Comparison of ENCODE assay signal across 14 cellular contexts in genomic region chr13:39016087-39016486, GRCh38. TPM values are rescaled to one million over a fixed set of nuclear protein-coding genes. Genes with fewer than 3 reads are reported as not detected.
A peak's percentile ranks its signal among the peaks of the same experiment; 100 is the strongest.
DNase-seq lines count a peak whose midpoint lies in the region; ATAC-seq and TF ChIP-seq lines count a peak whose summit lies in the region.
"Had no signal": no experiment of that assay in that cellular context is flagged by ENCODE, and none has a peak within 500 bp of the region (broad histone marks: within the 10 kb centered on the region; RNA-seq: fewer than 3 reads in every experiment).

No MANE protein-coding gene starts in this region.

- WGBS in mammary epithelial cell (ENCODE audit: low coverage, missing lambda C conversion rate): 89% methylated on average over 1 of the region's 1 CpG

- peaks cover 4% of the 10 kb centered on the region for H3K4me1 Mint-ChIP-seq in activated naive CD8-positive, alpha-beta T cell treated with anti-CD3 and anti-CD28 coated beads, Interleukin-2, amount 50 U/mL, for 24 hours
- peaks cover 7% of the 10 kb centered on the region for H3K4me1 Mint-ChIP-seq in activated naive CD8-positive, alpha-beta T cell treated with anti-CD3 and anti-CD28 coated beads for 36 hours

- no peaks in the 10 kb centered on the region for H3K9me3 Mint-ChIP-seq in activated naive CD8-positive, alpha-beta T cell treated with anti-CD3 and anti-CD28 coated beads, Interleukin-2, amount 50 U/mL, for 24 hours
- no peaks in the 10 kb centered on the region for H3K9me3 Mint-ChIP-seq in activated naive CD8-positive, alpha-beta T cell treated with anti-CD3 and anti-CD28 coated beads for 36 hours
- H3K9me3 Mint-ChIP-seq: naive thymus-derived CD8-positive, alpha-beta T cell; stimulated activated naive B cell treated with anti-CD40 and anti-IgM and Interleukin-4, amounts not matched to agents 10 μg/mL and 1 μg/mL and 100 μg/mL, for 72 hours had no signal

- H3K36me3 Mint-ChIP-seq in activated naive CD8-positive, alpha-beta T cell treated with anti-CD3 and anti-CD28 coated beads, Interleukin-2, amount 50 U/mL, for 24 hours (ENCODE audit: low read depth): peaks cover 57% of the 10 kb centered on the region
- peaks cover 40% of the 10 kb centered on the region for H3K36me3 Mint-ChIP-seq in activated naive CD8-positive, alpha-beta T cell treated with anti-CD3 and anti-CD28 coated beads for 36 hours

- no peaks in the 10 kb centered on the region for H4K20me1 ChIP-seq in mammary epithelial cell (ENCODE audit: insufficient read depth, low read length)

- intact Hi-C loops in mammary epithelial cell (cut with micrococcal nuclease): loop anchor here (1.0 to 2.0 kb wide), 3 partner anchors 101 to 329 kb away; partner anchors contain the start of gene FREM2

- no peak overlapping the region for H3K9ac ChIP-seq in mammary epithelial cell (ENCODE audit: insufficient read depth, low read length)

- H3K9me3 ChIP-seq in mammary epithelial cell (replicated peaks; ENCODE audit: insufficient read depth, low read length): no peaks in the 10 kb centered on the region
- H3K9me3 ChIP-seq: esophagus muscularis mucosa had no signal

- H2AFZ ChIP-seq in mammary epithelial cell (ENCODE audit: low read depth, low read length): no peak overlapping the region
- H2AFZ ChIP-seq: PC-9 had no signal

- no peak overlapping the region for H3K4me3 ChIP-seq in mammary epithelial cell (replicated peaks in 1 of 3; ENCODE audit: insufficient read depth in 1 of 3, low read depth in 2 of 3, low read length in 3 of 3)
- H3K4me3 ChIP-seq: esophagus muscularis mucosa, PC-9 had no signal

- H3K27me3 Mint-ChIP-seq in activated naive CD8-positive, alpha-beta T cell treated with anti-CD3 and anti-CD28 coated beads, Interleukin-2, amount 50 U/mL, for 24 hours: no peaks in the 10 kb centered on the region
- H3K27me3 Mint-ChIP-seq in activated naive CD8-positive, alpha-beta T cell treated with anti-CD3 and anti-CD28 coated beads for 36 hours: no peaks in the 10 kb centered on the region
- H3K27me3 Mint-ChIP-seq: naive thymus-derived CD8-positive, alpha-beta T cell; stimulated activated naive B cell treated with anti-CD40 and anti-IgM and Interleukin-4, amounts not matched to agents 10 μg/mL and 1 μg/mL and 100 μg/mL, for 72 hours had no signal

- H3K4me1 ChIP-seq in mammary epithelial cell (ENCODE audit: insufficient read depth, low read length): no peaks in the 10 kb centered on the region
- H3K4me1 ChIP-seq: esophagus muscularis mucosa had no signal

- in situ Hi-C loops in mammary epithelial cell (cut with MboI; ENCODE audit: low sequenced_read_pairs in 2 of 2): no loop called here

- no peak overlapping the region for H3K4me3 Mint-ChIP-seq in activated naive CD8-positive, alpha-beta T cell treated with anti-CD3 and anti-CD28 coated beads, Interleukin-2, amount 50 U/mL, for 24 hours
- no peak overlapping the region for H3K4me3 Mint-ChIP-seq in activated naive CD8-positive, alpha-beta T cell treated with anti-CD3 and anti-CD28 coated beads for 36 hours
- H3K4me3 Mint-ChIP-seq: naive thymus-derived CD8-positive, alpha-beta T cell; stimulated activated naive B cell treated with anti-CD40 and anti-IgM and Interleukin-4, amounts not matched to agents 10 μg/mL and 1 μg/mL and 100 μg/mL, for 72 hours had no signal

- peak; percentile 78 for ATAC-seq in activated naive CD8-positive, alpha-beta T cell treated with anti-CD3 and anti-CD28 coated beads, Interleukin-2, amount 50 U/mL, for 24 hours
- ATAC-seq in HG02571 (IDR thresholded peaks at IDR 0.05; ENCODE audit: unreplicated experiment) (peak; percentile 78), HG03439 (IDR thresholded peaks at IDR 0.05; ENCODE audit: unreplicated experiment) (peak; percentile 96), omental fat pad (ENCODE audit: low FRiP score) (no peak)

- no peak overlapping the region for H3K4me2 ChIP-seq in mammary epithelial cell (ENCODE audit: insufficient read depth, low read depth, low read length)
- H3K4me2 ChIP-seq: PC-9 had no signal

- no peak overlapping the region for H3K27ac ChIP-seq in mammary epithelial cell (ENCODE audit: insufficient read depth, low read depth, low read length)
- H3K27ac ChIP-seq: esophagus muscularis mucosa, PC-9 had no signal

- DNase-seq in activated naive CD8-positive, alpha-beta T cell treated with anti-CD3 and anti-CD28 coated beads, Interleukin-2, amount 50 U/mL, for 24 hours: no peak
- DNase-seq in activated naive CD8-positive, alpha-beta T cell treated with anti-CD3 and anti-CD28 coated beads for 36 hours: no peak
- no peak for DNase-seq in omental fat pad (ENCODE audit: low spot score)
- DNase-seq in mammary epithelial cell: no peak
- no peak for DNase-seq in NCI-H510A treated with DMSO at 0.1 percent for 48 hours (lab: John Stamatoyannopoulos, UW)
- no peak for DNase-seq in CD1c-positive myeloid dendritic cell (ENCODE audit: extremely low spot score)
- DNase-seq: GDM1; PC-9; stimulated activated naive B cell treated with anti-CD40 and anti-IgM and Interleukin-4, amounts not matched to agents 10 μg/mL and 1 μg/mL and 100 μg/mL, for 72 hours had no signal

- no peaks in the 10 kb centered on the region for H3K79me2 ChIP-seq in mammary epithelial cell (ENCODE audit: insufficient read depth, low read length)

- BruUV-seq in mammary epithelial cell (replicated peaks; lab: Mats Ljungman, UMichigan): no TSS peak

- H3K27ac Mint-ChIP-seq in activated naive CD8-positive, alpha-beta T cell treated with anti-CD3 and anti-CD28 coated beads, Interleukin-2, amount 50 U/mL, for 24 hours: no peak overlapping the region
- no peak overlapping the region for H3K27ac Mint-ChIP-seq in activated naive CD8-positive, alpha-beta T cell treated with anti-CD3 and anti-CD28 coated beads for 36 hours
- H3K27ac Mint-ChIP-seq: stimulated activated naive B cell treated with anti-CD40 and anti-IgM and Interleukin-4, amounts not matched to agents 10 μg/mL and 1 μg/mL and 100 μg/mL, for 72 hours had no signal

- H3K27me3 ChIP-seq in mammary epithelial cell (ENCODE audit: insufficient read depth, low read length): no peaks in the 10 kb centered on the region
- H3K27me3 ChIP-seq: esophagus muscularis mucosa had no signal

- CTCF ChIA-PET in mammary epithelial cell (lab: Charles Lee; ENCODE audit: low non-redundant PET): no interaction called here

- TF ChIP-seq CTCF in omental fat pad (IDR thresholded peaks at IDR 0.05) (no peak), mammary epithelial cell (conservative IDR thresholded peaks at IDR 0.05 in 1 of 2, IDR thresholded peaks at IDR 0.05 in 1 of 2; ENCODE audit: extremely low read depth in 1 of 2, insufficient read depth in 1 of 2, low read depth in 1 of 2, low read length in 2 of 2) (no peak)

- peaks cover 19% of the 10 kb centered on the region for H3K36me3 ChIP-seq in mammary epithelial cell (ENCODE audit: insufficient read depth, low read length)

- dilution Hi-C loops in mammary epithelial cell (cut with HindIII; ENCODE audit: low sequenced_read_pairs): no loop called here

RNA-seq across cellular contexts. Expression of gene PROSER1, which starts 21.8 kb away (rescaled TPM):
- total RNA-seq in activated naive CD8-positive, alpha-beta T cell treated with anti-CD3 and anti-CD28 coated beads for 36 hours: 100 to 1,000 TPM; 106 to 111 TPM
- total RNA-seq in omental fat pad (10 to 100 TPM in 3 of 4 donors, 1 to 10 TPM in 1; 8.4 to 28.6 (median 20.9) TPM), mammary epithelial cell (10 to 100 TPM; 22.3 to 52.4 TPM)
- 10.6 TPM for polyA plus RNA-seq in mammary epithelial cell
- 15.0 TPM for polyA minus RNA-seq in mammary epithelial cell

RNA-seq across cellular contexts. Expression of gene NHLRC3, which starts 22.2 kb away (rescaled TPM):
- total RNA-seq in activated naive CD8-positive, alpha-beta T cell treated with anti-CD3 and anti-CD28 coated beads for 36 hours: 10 to 100 TPM; 12.9 to 16.4 TPM
- total RNA-seq in omental fat pad: 10 to 100 TPM; 18.4 to 25.2 (median 23.3) TPM
- 10 to 100 TPM; 15.9 to 30.7 TPM for total RNA-seq in mammary epithelial cell
- polyA plus RNA-seq in mammary epithelial cell: 6.5 TPM
- polyA minus RNA-seq in mammary epithelial cell: 2.2 TPM

RNA-seq across cellular contexts. Expression of gene STOML3, which starts 25.5 kb away (rescaled TPM):
- total RNA-seq in activated naive CD8-positive, alpha-beta T cell treated with anti-CD3 and anti-CD28 coated beads for 36 hours: not detected
- not detected for total RNA-seq in omental fat pad
- not detected for total RNA-seq in mammary epithelial cell
- not detected for polyA plus RNA-seq in mammary epithelial cell
- polyA minus RNA-seq in mammary epithelial cell: not detected
- total RNA-seq: esophagus muscularis mucosa; naive thymus-derived CD8-positive, alpha-beta T cell; PC-9; T-helper 2 cell treated with Interferon-gamma antibody and Interleukin-4, amounts not matched to agents 100 ng/mL and 5 ng/mL, for 36 hours had no signal
- polyA plus RNA-seq: naive thymus-derived CD8-positive, alpha-beta T cell had no signal
